9 cellular contexts compared by ENCODE assay signal in the genomic region with DNA sequence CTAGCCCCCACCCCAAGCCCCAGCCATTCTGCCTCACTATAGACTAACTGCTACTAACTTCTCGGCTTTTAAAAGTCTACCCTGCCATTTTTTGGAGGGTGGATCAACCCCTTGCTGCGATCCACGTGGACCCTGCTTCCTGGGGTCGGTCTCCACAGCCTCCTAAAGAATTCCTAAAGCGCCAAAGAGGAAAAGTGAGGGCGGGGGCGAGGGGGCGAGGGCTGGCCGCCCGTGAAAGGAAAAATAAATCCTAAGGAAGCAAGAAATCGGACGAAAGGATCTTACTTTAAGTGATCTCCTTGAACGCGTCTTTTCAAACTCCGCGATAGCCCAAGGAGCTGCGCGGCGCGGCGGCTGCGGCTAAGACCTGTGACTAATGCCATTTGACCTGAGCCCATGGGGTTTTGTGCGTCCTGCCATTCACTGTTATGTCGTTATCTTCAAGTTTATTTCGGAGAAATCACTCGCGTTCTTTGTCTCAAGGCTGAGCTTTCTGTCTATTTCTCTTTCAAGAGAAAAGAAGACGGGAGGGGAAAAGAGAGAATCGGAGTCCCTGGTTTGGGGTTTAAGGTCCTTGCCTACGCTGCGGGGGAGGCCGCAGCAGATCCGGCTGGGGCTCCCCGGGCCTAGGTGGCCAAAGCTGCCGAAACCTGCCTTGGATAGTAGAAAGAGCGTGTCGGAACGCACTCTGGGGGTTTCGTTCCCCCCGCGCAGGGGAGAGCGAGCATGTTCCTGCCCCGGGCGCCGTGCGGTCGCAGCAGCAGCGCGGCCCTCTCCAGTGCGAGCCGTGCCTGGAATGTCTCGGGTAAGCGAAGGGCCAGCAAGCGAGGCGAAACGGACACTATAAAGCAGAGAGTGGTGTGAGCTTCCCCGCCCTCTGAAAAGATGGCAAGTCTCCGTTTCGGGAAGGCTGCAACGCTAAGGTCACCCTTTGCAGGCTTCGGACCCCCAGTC. TPM values are rescaled to one million over a fixed set of nuclear protein-coding genes. Genes with fewer than 3 reads are reported as not detected.
DNase-seq lines count a peak whose midpoint lies in the region; TF ChIP-seq lines count a peak whose summit lies in the region.
"Had no signal": no experiment of that assay in that cellular context is flagged by ENCODE, and none has a peak within 500 bp of the region (broad histone marks: within the 10 kb centered on the region; RNA-seq: fewer than 3 reads in every experiment).

No MANE protein-coding gene starts in this region.

- CTCF ChIA-PET in Calu3 (lab: Charles Lee) = no interaction called here
- CTCF ChIA-PET in Caco-2 (lab: Charles Lee) = no interaction called here

- no peaks in the 10 kb centered on the region for H3K36me3 Mint-ChIP-seq in Calu3 (ENCODE audit: insufficient read depth, unreplicated experiment)
- no peaks in the 10 kb centered on the region for H3K36me3 Mint-ChIP-seq in Caco-2 (ENCODE audit: insufficient read depth, unreplicated experiment)

- H3K36me3 ChIP-seq in neuronal stem cell (replicated peaks in 1 of 2; ENCODE audit: control insufficient read depth in 2 of 2, insufficient read depth in 2 of 2, low read length in 2 of 2) (no peaks in the 10 kb centered on the region), Caco-2 (ENCODE audit: control insufficient read depth, insufficient read depth, low read length) (no peaks in the 10 kb centered on the region), adrenal gland (replicated peaks in 1 of 2) (no peaks in the 10 kb centered on the region)

- H3K9me3 Mint-ChIP-seq in Calu3 (ENCODE audit: low read depth, unreplicated experiment) (no peaks in the 10 kb centered on the region), Caco-2 (ENCODE audit: unreplicated experiment) (no peaks in the 10 kb centered on the region)

- no peak overlapping the region for H2BK12ac ChIP-seq in neuronal stem cell (ENCODE audit: low read length)

- H3K18ac ChIP-seq in neuronal stem cell (ENCODE audit: low read length) = peak overlapping the region; percentile 96

- no peak overlapping the region for H2AK5ac ChIP-seq in neuronal stem cell (ENCODE audit: low read depth, low read length)

- H2BK120ac ChIP-seq in neuronal stem cell (ENCODE audit: low read depth, low read length) = peak overlapping the region; percentile 44

- no peak for TF ChIP-seq POLR2A in adrenal gland (IDR thresholded peaks at IDR 0.05)

- H2BK5ac ChIP-seq in neuronal stem cell (ENCODE audit: low read length) = no peak overlapping the region

- H3K4me1 ChIP-seq in neuronal stem cell (ENCODE audit: control insufficient read depth in 2 of 2, insufficient read depth in 1 of 2, low read depth in 1 of 2, low read length in 2 of 2) = peaks cover 10 to 44% of the 10 kb centered on the region in 2 donors
- H3K4me1 ChIP-seq in Caco-2 = no peaks in the 10 kb centered on the region
- peaks cover 0 to 7% of the 10 kb centered on the region in 2 donors for H3K4me1 ChIP-seq in adrenal gland (replicated peaks in 1 of 2)

- POLR2A ChIA-PET in Caco-2 (lab: Charles Lee) = no interaction called here

- H3K4me3 Mint-ChIP-seq in Calu3 (ENCODE audit: low read depth, unreplicated experiment) (peak overlapping the region; percentile 45), Caco-2 (ENCODE audit: unreplicated experiment) (no peak overlapping the region)

- peak overlapping the region; percentile 74 for H4K8ac ChIP-seq in neuronal stem cell (ENCODE audit: low read depth, low read length)

- H3K27me3 ChIP-seq in neuronal stem cell (ENCODE audit: control insufficient read depth in 3 of 3, insufficient read depth in 3 of 3, low read depth in 1 of 3, low read length in 3 of 3) (peaks cover 17 to 98% (median 44%) of the 10 kb centered on the region in 3 experiments), Caco-2 (replicated peaks; ENCODE audit: control insufficient read depth, insufficient read depth, low read length) (no peaks in the 10 kb centered on the region), adrenal gland (peaks cover 97% of the 10 kb centered on the region)

- H3K27me3 Mint-ChIP-seq in Calu3 (ENCODE audit: unreplicated experiment) (peaks cover 99% of the 10 kb centered on the region), Caco-2 (ENCODE audit: insufficient read depth, unreplicated experiment) (peaks cover 49% of the 10 kb centered on the region)

- no peaks in the 10 kb centered on the region for H3K79me1 ChIP-seq in neuronal stem cell (ENCODE audit: low read depth, low read length)

- H3K27ac ChIP-seq in neuronal stem cell (replicated peaks; ENCODE audit: low read length) (peak overlapping the region; percentile 74), adrenal gland (no peak overlapping the region)

- H3K9me3 ChIP-seq in neuronal stem cell (replicated peaks in 1 of 2; ENCODE audit: control insufficient read depth in 2 of 2, insufficient read depth in 1 of 2, low read depth in 1 of 2, low read length in 2 of 2) (peaks cover 0 to under 1% of the 10 kb centered on the region in 2 donors), Caco-2 (no peaks in the 10 kb centered on the region), adrenal gland (replicated peaks in 1 of 3) (no peaks in the 10 kb centered on the region)

- H2AFZ ChIP-seq in neuronal stem cell (ENCODE audit: low read length) = peak overlapping the region; percentile 86

- H2BK15ac ChIP-seq in neuronal stem cell (ENCODE audit: low read length) = peak overlapping the region; percentile 64

- no peak overlapping the region for H3K27ac Mint-ChIP-seq in Calu3 (ENCODE audit: unreplicated experiment)
- H3K27ac Mint-ChIP-seq in Caco-2 (ENCODE audit: unreplicated experiment) = no peak overlapping the region

- TF ChIP-seq CTCF in Calu3 (IDR thresholded peaks at IDR 0.05; ENCODE audit: unreplicated experiment) (no peak), epithelial cell of esophagus (IDR thresholded peaks at IDR 0.05; ENCODE audit: insufficient read depth, low read depth, low read length, missing control alignments) (no peak), Caco-2 (IDR thresholded peaks at IDR 0.05; ENCODE audit: insufficient read depth in 1 of 2, low read depth in 1 of 2, low read length in 1 of 2, severe bottlenecking in 1 of 2, unreplicated experiment in 1 of 2) (no peak), adrenal gland (IDR thresholded peaks at IDR 0.05) (no peak)

- peak overlapping the region; percentile 8 for H3K23ac ChIP-seq in neuronal stem cell (ENCODE audit: low read depth, low read length, poor library complexity)

- H4K91ac ChIP-seq in neuronal stem cell (ENCODE audit: low read depth, low read length, poor library complexity) = no peak overlapping the region

- H3K4ac ChIP-seq in neuronal stem cell (ENCODE audit: low read length) = no peak overlapping the region

- peak overlapping the region; percentile 99 for H3K4me2 ChIP-seq in neuronal stem cell (ENCODE audit: insufficient read depth, low read length, poor library complexity, severe bottlenecking)

- DNase-seq in Calu3 (peak; percentile 17), NCI-H748 treated with DMSO at 0.1 percent for 48 hours (lab: John Stamatoyannopoulos, UW) (peak; percentile 14), epithelial cell of esophagus (ENCODE audit: low read depth) (peak; percentile 27), neuronal stem cell (ENCODE audit: low spot score) (peak; percentile 73), SIG-M5 treated with dmso at 0.1 percent for 504 hours (lab: John Stamatoyannopoulos, UW; ENCODE audit: unreplicated experiment) (no peak), Caco-2 (no peak), adrenal gland (no peak), foreskin melanocyte (no peak)

- no peaks in the 10 kb centered on the region for H3K4me1 Mint-ChIP-seq in Calu3 (ENCODE audit: low read depth, unreplicated experiment)
- no peaks in the 10 kb centered on the region for H3K4me1 Mint-ChIP-seq in Caco-2 (ENCODE audit: low read depth, unreplicated experiment)

- no CpG with 5 or more reads among the region's 61 CpGs for WGBS in neuronal stem cell (ENCODE audit: extremely low coverage in 2 of 2, insufficient read length in 2 of 2, insufficient replicate concordance in 1 of 2), 2 donors
- WGBS in adrenal gland, 4 donors = 3 to 7% (median 4%) methylated on average over 44 to 61 of the region's 61 CpGs

- peak overlapping the region; percentile 92 for H3K9ac ChIP-seq in neuronal stem cell (ENCODE audit: low read depth, low read length, poor library complexity)

- H3K4me3 ChIP-seq in epithelial cell of esophagus (ENCODE audit: low read length) (no peak overlapping the region), neuronal stem cell (ENCODE audit: low read length in 2 of 2) (peak overlapping the region; percentile 8 to 78), Caco-2 (ENCODE audit: low read depth, low read length) (no peak overlapping the region), adrenal gland (peak overlapping the region in 1 of 4 donors; percentile 13)

- intact Hi-C loops in Calu3 (cut with micrococcal nuclease; ENCODE audit: unreplicated experiment) = no loop called here
- intact Hi-C loops in Caco-2 (cut with micrococcal nuclease; ENCODE audit: unreplicated experiment) = no loop called here
- intact Hi-C loops in adrenal gland (cut with DNase I) = no loop called here

- no peak overlapping the region for H3K14ac ChIP-seq in neuronal stem cell (ENCODE audit: low read length)

- BruUV-seq in Calu3 (replicated peaks; lab: Mats Ljungman, UMichigan) (no TSS peak), Caco-2 (replicated peaks; lab: Mats Ljungman, UMichigan) (no TSS peak)

RNA-seq across cellular contexts. Expression of a gene that starts 2.8 kb away (rescaled TPM):
- total RNA-seq in Calu3 (2022) = not detected in 2 replicates
- 0.39 TPM for polyA plus RNA-seq in neuronal stem cell (2013, experiment 1 of 2)
- polyA plus RNA-seq in neuronal stem cell (2013, experiment 2 of 2) = 0.43 TPM
- not detected in 2 replicates for total RNA-seq in Caco-2 (2022)
- not detected for total RNA-seq in adrenal gland
- polyA plus RNA-seq in adrenal gland = not detected
- total RNA-seq: T-helper 1 cell treated with Interleukin-12 subunit alpha and Interleukin-12 subunit beta and Interleukin-4 antibody, amounts not matched to agents 30 ng/mL and 1 ng/mL, for 36 hours had no signal

Comparison
In these comparisons a context has a peak if more than half of its experiments do, and no peak if none do; other contexts are left out.
1. DNase-seq: peak in Calu3 (single experiment), NCI-H748 treated with DMSO at 0.1 percent for 48 hours (single experiment), epithelial cell of esophagus (single experiment) and neuronal stem cell (single experiment); none in SIG-M5 treated with dmso at 0.1 percent for 504 hours (single experiment), Caco-2 (0 of 2), adrenal gland (0 of 7) and foreskin melanocyte (single experiment).
2. H3K4me3 ChIP-seq: peak in neuronal stem cell (2 of 2); none in epithelial cell of esophagus (single experiment) and Caco-2 (single experiment).